9 cellular contexts compared by ENCODE assay signal in the genomic region with DNA sequence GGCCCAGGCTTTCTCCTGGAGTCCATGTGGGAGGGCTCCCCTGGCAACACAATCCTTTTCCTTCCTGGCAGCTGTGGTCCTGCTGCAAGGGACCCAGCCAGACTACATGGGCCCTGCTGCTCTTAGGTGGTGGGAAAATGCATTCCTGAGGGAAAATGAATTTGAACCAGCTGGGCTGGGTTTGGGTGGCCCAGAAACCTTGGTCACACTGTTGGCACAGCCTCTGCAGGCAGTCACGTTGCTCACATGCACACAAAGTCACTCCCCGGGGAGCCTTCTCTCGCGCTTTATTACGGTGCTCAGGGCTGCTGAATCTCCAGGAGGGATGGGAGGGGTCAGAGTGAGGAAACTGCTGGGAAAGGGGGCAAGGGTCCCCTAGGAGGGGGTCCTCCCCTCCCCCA. TPM values are rescaled to one million over a fixed set of nuclear protein-coding genes. Genes with fewer than 3 reads are reported as not detected.
DNase-seq lines count a peak whose midpoint lies in the region; ATAC-seq, FAIRE-seq and TF ChIP-seq lines count a peak whose summit lies in the region.
"Had no signal": no experiment of that assay in that cellular context is flagged by ENCODE, and none has a peak within 500 bp of the region (broad histone marks: within the 10 kb centered on the region; RNA-seq: fewer than 3 reads in every experiment).

No MANE protein-coding gene starts in this region.

- dilution Hi-C loops in endothelial cell of umbilical vein (cut with MboI; ENCODE audit: extremely low pct_ligation_motif_present, low sequenced_read_pairs): no loop called here

- TF ChIP-seq POLR2A in endothelial cell of umbilical vein (IDR thresholded peaks at IDR 0.05; ENCODE audit: low read depth, low read length): no peak

- H3K27me3 ChIP-seq in endothelial cell of umbilical vein (ENCODE audit: control insufficient read depth in 2 of 2, insufficient read depth in 2 of 2, low read length in 2 of 2): no peaks in the 10 kb centered on the region

- CTCF ChIA-PET in endothelial cell of umbilical vein (lab: Charles Lee): interaction anchor here (1.1 kb wide), 1 partner anchor 41 kb away, joined by 4 read pairs; no protein-coding TSS in a partner anchor
- CTCF ChIA-PET in activated CD4-positive, alpha-beta T cell treated with anti-CD3 and anti-CD28 coated beads for 36 hours (lab: Charles Lee): interaction anchor here (0.6 to 1.2 kb wide), 4 partner anchors 43 to 378 kb away, joined by 3 read pairs; no protein-coding TSS in a partner anchor

- FAIRE-seq in endothelial cell of umbilical vein (lab: Jason Lieb, UNC): no peak

- POLR2A ChIA-PET in endothelial cell of umbilical vein (lab: Charles Lee): no interaction called here
- POLR2A ChIA-PET in activated CD4-positive, alpha-beta T cell treated with anti-CD3 and anti-CD28 coated beads for 36 hours (lab: Charles Lee): no interaction called here

- H3K9me3 ChIP-seq in endothelial cell of umbilical vein (replicated peaks; ENCODE audit: control insufficient read depth, insufficient read depth, low read length): no peaks in the 10 kb centered on the region

- no peaks in the 10 kb centered on the region for H3K79me2 ChIP-seq in endothelial cell of umbilical vein (ENCODE audit: control insufficient read depth, insufficient read depth, low read length)

- no peak overlapping the region for H3K27ac ChIP-seq in endothelial cell of umbilical vein (ENCODE audit: insufficient read depth, low read depth, low read length)

- H3K36me3 Mint-ChIP-seq in nephron (ENCODE audit: low read depth): peaks cover 13% of the 10 kb centered on the region
- no peaks in the 10 kb centered on the region for H3K36me3 Mint-ChIP-seq in activated CD4-positive, alpha-beta T cell treated with anti-CD3 and anti-CD28 coated beads for 36 hours (ENCODE audit: low read depth)
- no peaks in the 10 kb centered on the region for H3K36me3 Mint-ChIP-seq in activated T-cell treated with anti-CD3 and anti-CD28 coated beads, Interleukin-2, amount 50 U/mL, for 4 hours (ENCODE audit: insufficient read depth)
- H3K36me3 Mint-ChIP-seq: naive thymus-derived CD8-positive, alpha-beta T cell had no signal

- peak overlapping the region; percentile 35 to 71 (median 67) for H3K27ac Mint-ChIP-seq in nephron
- H3K27ac Mint-ChIP-seq in activated CD4-positive, alpha-beta T cell treated with anti-CD3 and anti-CD28 coated beads for 36 hours: no peak overlapping the region

- BruUV-seq in endothelial cell of umbilical vein (replicated peaks; lab: Mats Ljungman, UMichigan): no TSS peak

- ATAC-seq in GM21367 (IDR thresholded peaks at IDR 0.05; ENCODE audit: unreplicated experiment) (no peak), GM21360 (IDR thresholded peaks at IDR 0.05; ENCODE audit: unreplicated experiment) (no peak)
- ATAC-seq in activated CD4-positive, alpha-beta T cell treated with anti-CD3 and anti-CD28 coated beads for 36 hours: no peak
- ATAC-seq in activated T-cell treated with anti-CD3 and anti-CD28 coated beads, Interleukin-2, amount 50 U/mL, for 4 hours: no peak
- ATAC-seq: naive thymus-derived CD8-positive, alpha-beta T cell had no signal

- peaks cover 79% of the 10 kb centered on the region for H3K4me1 Mint-ChIP-seq in nephron
- H3K4me1 Mint-ChIP-seq in activated CD4-positive, alpha-beta T cell treated with anti-CD3 and anti-CD28 coated beads for 36 hours: peaks cover 71% of the 10 kb centered on the region
- peaks cover 91% of the 10 kb centered on the region for H3K4me1 Mint-ChIP-seq in activated T-cell treated with anti-CD3 and anti-CD28 coated beads, Interleukin-2, amount 50 U/mL, for 4 hours (ENCODE audit: low read depth)

- H3K9ac ChIP-seq in endothelial cell of umbilical vein (replicated peaks; ENCODE audit: extremely low read depth, insufficient read depth, low read length): no peak overlapping the region

- intact Hi-C loops in endothelial cell of umbilical vein (cut with micrococcal nuclease): no loop called here
- intact Hi-C loops in activated CD4-positive, alpha-beta T cell treated with anti-CD3 and anti-CD28 coated beads for 36 hours (cut with DNase I, micrococcal nuclease): no loop called here

- H3K4me3 Mint-ChIP-seq in nephron: no peak overlapping the region
- H3K4me3 Mint-ChIP-seq in activated CD4-positive, alpha-beta T cell treated with anti-CD3 and anti-CD28 coated beads for 36 hours: no peak overlapping the region
- no peak overlapping the region for H3K4me3 Mint-ChIP-seq in activated T-cell treated with anti-CD3 and anti-CD28 coated beads, Interleukin-2, amount 50 U/mL, for 4 hours

- no peak overlapping the region for H3K4me3 ChIP-seq in endothelial cell of umbilical vein (replicated peaks in 1 of 3; ENCODE audit: insufficient read depth in 1 of 3, low read depth in 1 of 3, low read length in 3 of 3)

- no peak for TF ChIP-seq CTCF in AG09319 (IDR thresholded peaks at IDR 0.05; ENCODE audit: low read depth, low read length)
- no peak for TF ChIP-seq CTCF in endothelial cell of umbilical vein (IDR thresholded peaks at IDR 0.05; ENCODE audit: extremely low read depth in 1 of 2, insufficient read depth in 1 of 2, low read depth in 1 of 2, low read length in 2 of 2)
- no peak for TF ChIP-seq CTCF in nephron (IDR thresholded peaks at IDR 0.05; ENCODE audit: unreplicated experiment in 3 of 3)

- H2AFZ ChIP-seq in endothelial cell of umbilical vein (ENCODE audit: low read depth, low read length): no peak overlapping the region

- no peaks in the 10 kb centered on the region for H4K20me1 ChIP-seq in endothelial cell of umbilical vein (replicated peaks; ENCODE audit: control insufficient read depth, extremely low read depth, insufficient read depth, low read length)

- no peaks in the 10 kb centered on the region for H3K36me3 ChIP-seq in endothelial cell of umbilical vein (ENCODE audit: control insufficient read depth in 2 of 2, extremely low read depth in 1 of 2, insufficient read depth in 2 of 2, low read length in 2 of 2)

- H3K9me1 ChIP-seq in endothelial cell of umbilical vein (replicated peaks; ENCODE audit: control insufficient read depth, extremely low read depth, insufficient read depth, low read length): no peaks in the 10 kb centered on the region

- DNase-seq in AG09319 (ENCODE audit: extremely low read depth, low read depth): peak; percentile 48
- peak; percentile 23 for DNase-seq in NCI-H146 treated with DMSO at 0.1 percent for 48 hours (lab: John Stamatoyannopoulos, UW; ENCODE audit: unreplicated experiment)
- DNase-seq in endothelial cell of umbilical vein (ENCODE audit: low read depth, low spot score): peak; percentile 27
- no peak for DNase-seq in activated CD4-positive, alpha-beta T cell treated with anti-CD3 and anti-CD28 coated beads for 36 hours
- no peak for DNase-seq in activated T-cell treated with anti-CD3 and anti-CD28 coated beads, Interleukin-2, amount 50 U/mL, for 4 hours

- H3K4me2 ChIP-seq in endothelial cell of umbilical vein (ENCODE audit: insufficient read depth, low read length): no peak overlapping the region

- H3K27me3 Mint-ChIP-seq in nephron (ENCODE audit: low read depth): peaks cover 5% of the 10 kb centered on the region
- no peaks in the 10 kb centered on the region for H3K27me3 Mint-ChIP-seq in activated CD4-positive, alpha-beta T cell treated with anti-CD3 and anti-CD28 coated beads for 36 hours
- H3K27me3 Mint-ChIP-seq in activated T-cell treated with anti-CD3 and anti-CD28 coated beads, Interleukin-2, amount 50 U/mL, for 4 hours (ENCODE audit: low read depth): peaks cover 2% of the 10 kb centered on the region
- H3K27me3 Mint-ChIP-seq: naive thymus-derived CD8-positive, alpha-beta T cell had no signal

- H3K4me1 ChIP-seq in endothelial cell of umbilical vein (ENCODE audit: control insufficient read depth, extremely low read depth, insufficient read depth, low read length): peaks cover 16% of the 10 kb centered on the region

- H3K9me3 Mint-ChIP-seq in nephron: no peaks in the 10 kb centered on the region
- no peaks in the 10 kb centered on the region for H3K9me3 Mint-ChIP-seq in activated CD4-positive, alpha-beta T cell treated with anti-CD3 and anti-CD28 coated beads for 36 hours (ENCODE audit: low read depth)
- H3K9me3 Mint-ChIP-seq in activated T-cell treated with anti-CD3 and anti-CD28 coated beads, Interleukin-2, amount 50 U/mL, for 4 hours: no peaks in the 10 kb centered on the region

TF ChIP-seq in endothelial cell of umbilical vein, 7 proteins besides CTCF, POLR2A, EP300 and RAD21:
- TF ChIP-seq POLR2AphosphoS5 (IDR thresholded peaks at IDR 0.05; ENCODE audit: insufficient read depth, low read depth, low read length) (no peak), FOS (IDR thresholded peaks at IDR 0.05; ENCODE audit: borderline replicate concordance, insufficient read depth, low read length) (no peak), JUN (IDR thresholded peaks at IDR 0.05; ENCODE audit: borderline replicate concordance, insufficient read depth, insufficient read length, low read depth) (no peak)

RNA-seq across cellular contexts. Expression of a gene that starts 17.2 kb away (rescaled TPM):
- 6.9 and 8.0 TPM in 2 replicates for total RNA-seq in endothelial cell of umbilical vein
- polyA plus RNA-seq in endothelial cell of umbilical vein: 6.6 and 12.4 TPM in 2 replicates
- 6.5 and 7.2 TPM in 2 replicates for polyA plus RNA-seq in endothelial cell of umbilical vein (2011; cell fraction: cytosol; rRNA removed)
- polyA plus RNA-seq in endothelial cell of umbilical vein (2011; cell fraction: nucleus; rRNA removed): 24.3 and 25.4 TPM in 2 replicates
- polyA plus RNA-seq in endothelial cell of umbilical vein (2012): 6.9 and 10.1 TPM in 2 replicates
- polyA minus RNA-seq in endothelial cell of umbilical vein: 9.2 and 10.9 TPM in 2 replicates
- polyA minus RNA-seq in endothelial cell of umbilical vein (2011; cell fraction: cytosol; rRNA and poly(A)+ RNA removed): 17.1 TPM
- polyA minus RNA-seq in endothelial cell of umbilical vein (2011; cell fraction: nucleus; rRNA and poly(A)+ RNA removed): 5.8 and 8.1 TPM in 2 replicates
- total RNA-seq in activated CD4-positive, alpha-beta T cell treated with anti-CD3 and anti-CD28 coated beads for 36 hours: 1 to 10 TPM; 6.3 to 7.1 TPM
- 1 to 10 TPM; 1.1 to 6.7 (median 3.7) TPM for total RNA-seq in activated T-cell treated with anti-CD3 and anti-CD28 coated beads, Interleukin-2, amount 50 U/mL, for 4 hours

Comparison
In these comparisons a context has a peak if more than half of its experiments do, and no peak if none do; other contexts are left out.
1. DNase-seq: peak in AG09319 (single experiment), NCI-H146 treated with DMSO at 0.1 percent for 48 hours (single experiment) and endothelial cell of umbilical vein (single experiment); none in activated CD4-positive, alpha-beta T cell treated with anti-CD3 and anti-CD28 coated beads for 36 hours (single experiment) and activated T-cell treated with anti-CD3 and anti-CD28 coated beads, Interleukin-2, amount 50 U/mL, for 4 hours (single experiment).